In genomic region chr20:48723308-48724264, GRCh38 we compare ENCODE assay signal across 1 cellular context.
TF ChIP-seq lines count a peak whose summit lies in the region.

No MANE protein-coding gene starts in this region.

TF ChIP-seq in K562, 482 proteins besides CTCF, POLR2A, EP300 and RAD21 (continued from another document):
- TF ChIP-seq ZBTB11 (CRISPR knock-in tag; IDR thresholded peaks at IDR 0.05) (peak in 1 of 3 experiments; percentile 23; a peak in 1 of 6 replicates), GTF2B (IDR thresholded peaks at IDR 0.05; ENCODE audit: extremely low read depth, insufficient read length) (no peak)
TF ChIP-seq in K562: peak in this region for 2.
